ENCODE assay signal across 24 cellular contexts in genomic region chr15:35117508-35118280, GRCh38. TPM values are rescaled to one million over a fixed set of nuclear protein-coding genes. Genes with fewer than 3 reads are reported as not detected.
"Had no signal": no experiment of that assay in that cellular context is flagged by ENCODE, and none has a peak within 500 bp of the region (broad histone marks: within the 10 kb centered on the region; RNA-seq: fewer than 3 reads in every experiment).

No MANE protein-coding gene starts in this region.

- H3K27ac ChIP-seq: body of pancreas, dorsolateral prefrontal cortex, gastrocnemius medialis, right atrium auricular region, tibial nerve had no signal

- H3K4me1 Mint-ChIP-seq: activated B cell treated with CpG ODN at 0.5 μM for 24 hours had no signal

- H3K9me3 ChIP-seq: body of pancreas, gastrocnemius medialis, right atrium auricular region, tibial nerve had no signal

- H3K4me1 ChIP-seq: gastrocnemius medialis, right atrium auricular region, tibial nerve had no signal

- FAIRE-seq: kidney, urothelium cell line had no signal

- H3K36me3 ChIP-seq: gastrocnemius medialis, right atrium auricular region, tibial nerve had no signal

- H3K27me3 ChIP-seq: body of pancreas, dorsolateral prefrontal cortex, gastrocnemius medialis, right atrium auricular region, tibial nerve had no signal

- H3K4me3 ChIP-seq: body of pancreas, dorsolateral prefrontal cortex, gastrocnemius medialis, lung, right atrium auricular region, tibial nerve had no signal

- ATAC-seq: body of pancreas; gastrocnemius medialis; stimulated activated naive CD8-positive, alpha-beta T cell treated with anti-CD3 and anti-CD28 coated beads, Interleukin-15, Interleukin-2, amounts not matched to agents 100 U/mL and 50 U/mL, for 24 hours had no signal

- H3K36me3 Mint-ChIP-seq: activated CD4-positive, alpha-beta memory T cell treated with anti-CD3 and anti-CD28 coated beads for 36 hours had no signal

- H3K9me3 Mint-ChIP-seq: activated B cell treated with CpG ODN at 0.5 μM for 24 hours; activated CD4-positive, alpha-beta memory T cell treated with anti-CD3 and anti-CD28 coated beads for 36 hours; activated T-helper 1 cell treated with anti-CD3 and anti-CD28 coated beads, Interleukin-12 subunit alpha, Interleukin-12 subunit beta, Interleukin-2, Interleukin-4 antibody, amounts not matched to agents 30 ng/mL and 10 ng/mL and 1 ng/mL, durations not matched to agents 14 hours and 24 hours and 36 hours had no signal

- H3K27ac Mint-ChIP-seq: activated B cell treated with CpG ODN at 0.5 μM for 24 hours; activated CD4-positive, alpha-beta memory T cell treated with anti-CD3 and anti-CD28 coated beads for 36 hours; activated naive CD8-positive, alpha-beta T cell; activated T-helper 1 cell treated with anti-CD3 and anti-CD28 coated beads, Interleukin-12 subunit alpha, Interleukin-12 subunit beta, Interleukin-2, Interleukin-4 antibody, amounts not matched to agents 30 ng/mL and 10 ng/mL and 1 ng/mL, durations not matched to agents 14 hours and 24 hours and 36 hours; nephron progenitor cell had no signal

- H3K4me3 Mint-ChIP-seq: activated B cell treated with CpG ODN at 0.5 μM for 24 hours; activated CD4-positive, alpha-beta memory T cell treated with anti-CD3 and anti-CD28 coated beads for 36 hours; activated naive CD8-positive, alpha-beta T cell; activated T-helper 1 cell treated with anti-CD3 and anti-CD28 coated beads, Interleukin-12 subunit alpha, Interleukin-12 subunit beta, Interleukin-2, Interleukin-4 antibody, amounts not matched to agents 30 ng/mL and 10 ng/mL and 1 ng/mL, durations not matched to agents 14 hours and 24 hours and 36 hours; nephron progenitor cell had no signal

- DNase-seq: activated B cell treated with CpG ODN at 0.5 μM for 24 hours; activated CD4-positive, alpha-beta memory T cell treated with anti-CD3 and anti-CD28 coated beads for 36 hours; activated CD4-positive, alpha-beta T cell treated with anti-CD3 and anti-CD28 coated beads for 4 hours; activated T-cell treated with anti-CD3 and anti-CD28 coated beads for 4 hours; amygdala; body of pancreas; dorsolateral prefrontal cortex; gastrocnemius medialis; head of caudate nucleus; kidney; nephron progenitor cell; occipital lobe; posterior cingulate gyrus; stimulated activated naive CD8-positive, alpha-beta T cell treated with anti-CD3 and anti-CD28 coated beads, Interleukin-15, Interleukin-2, amounts not matched to agents 100 U/mL and 50 U/mL, for 24 hours; substantia nigra had no signal

- H3K27me3 Mint-ChIP-seq: activated B cell treated with CpG ODN at 0.5 μM for 24 hours had no signal

RNA-seq across cellular contexts. Expression of gene NANOGP8, which starts 32.6 kb away (rescaled TPM):
- total RNA-seq: activated CD4-positive, alpha-beta memory T cell treated with anti-CD3 and anti-CD28 coated beads for 36 hours; activated T-helper 1 cell treated with anti-CD3 and anti-CD28 coated beads, Interleukin-12 subunit alpha, Interleukin-12 subunit beta, Interleukin-2, Interleukin-4 antibody, amounts not matched to agents 30 ng/mL and 10 ng/mL and 1 ng/mL, durations not matched to agents 14 hours and 24 hours and 36 hours; cardiac septum; gastrocnemius medialis; occipital lobe; skeletal muscle tissue; T-helper 2 cell treated with Interferon-gamma antibody and Interleukin-4, amounts not matched to agents 100 ng/mL and 5 ng/mL, for 36 hours had no signal
